27 cellular contexts compared by ENCODE assay signal in genomic region chr10:123517901-123518300, GRCh38.
"Had no signal": no experiment of that assay in that cellular context is flagged by ENCODE, and none has a peak within 500 bp of the region (broad histone marks: within the 10 kb centered on the region; RNA-seq: fewer than 3 reads in every experiment).

No MANE protein-coding gene starts in this region.

- H3K4me3 ChIP-seq: esophagus squamous epithelium, lung, mucosa of descending colon, ovary, psoas muscle, sigmoid colon, stomach, tibial artery, upper lobe of left lung, uterus had no signal

- FAIRE-seq: colon, endometrium, keratinocyte had no signal

- H3K36me3 ChIP-seq: esophagus squamous epithelium, ovary, sigmoid colon, stomach, tibial artery, upper lobe of left lung, uterus had no signal

- H3K4me1 Mint-ChIP-seq: stimulated activated effector memory CD8-positive, alpha-beta T cell treated with anti-CD3 and anti-CD28 coated beads, Interleukin-12 subunit alpha, Interleukin-12 subunit beta, amount 100 ng/mL, for 72 hours had no signal

- H3K27ac ChIP-seq: esophagus squamous epithelium, ovary, psoas muscle, sigmoid colon, stomach, tibial artery, upper lobe of left lung, uterus had no signal

- H3K9me3 ChIP-seq: esophagus squamous epithelium, mucosa of descending colon, ovary, psoas muscle, sigmoid colon, stomach, tibial artery, upper lobe of left lung, uterus had no signal

- ATAC-seq: effector memory CD8-positive, alpha-beta T cell; mucosa of descending colon; natural killer cell treated with Interleukin-12 subunit alpha and Interleukin-12 subunit beta and Interleukin-15 and Interleukin-18, amount 100 ng/mL, for 72 hours; psoas muscle; right cardiac atrium; stimulated activated effector memory CD8-positive, alpha-beta T cell treated with anti-CD3 and anti-CD28 coated beads, Interleukin-12 subunit alpha, Interleukin-12 subunit beta, amount 100 ng/mL, for 72 hours had no signal

- H3K36me3 Mint-ChIP-seq: memory B cell; naive B cell; natural killer cell treated with Interleukin-12 subunit alpha and Interleukin-12 subunit beta and Interleukin-15 and Interleukin-18, amount 100 ng/mL, for 72 hours; stimulated activated effector memory CD8-positive, alpha-beta T cell treated with anti-CD3 and anti-CD28 coated beads, Interleukin-12 subunit alpha, Interleukin-12 subunit beta, amount 100 ng/mL, for 72 hours had no signal

- H3K27ac Mint-ChIP-seq: memory B cell; naive B cell; natural killer cell treated with Interleukin-12 subunit alpha and Interleukin-12 subunit beta and Interleukin-15 and Interleukin-18, amount 100 ng/mL, for 72 hours; stimulated activated effector memory CD8-positive, alpha-beta T cell treated with anti-CD3 and anti-CD28 coated beads, Interleukin-12 subunit alpha, Interleukin-12 subunit beta, amount 100 ng/mL, for 72 hours had no signal

- H3K9me3 Mint-ChIP-seq: effector memory CD8-positive, alpha-beta T cell; memory B cell; natural killer cell treated with Interleukin-12 subunit alpha and Interleukin-12 subunit beta and Interleukin-15 and Interleukin-18, amount 100 ng/mL, for 72 hours; stimulated activated effector memory CD8-positive, alpha-beta T cell treated with anti-CD3 and anti-CD28 coated beads, Interleukin-12 subunit alpha, Interleukin-12 subunit beta, amount 100 ng/mL, for 72 hours had no signal

- H3K27me3 ChIP-seq: ovary, upper lobe of left lung, uterus had no signal

- DNase-seq: dermis blood vessel endothelial cell; effector memory CD8-positive, alpha-beta T cell; erythroblast; esophagus squamous epithelium; foreskin melanocyte; mucosa of descending colon; naive B cell; ovary; posterior cingulate gyrus; psoas muscle; right cardiac atrium; sigmoid colon; stimulated activated CD4-positive, alpha-beta T cell treated with anti-CD3 and anti-CD28 coated beads, Interleukin-2, amount 100 ng/mL, for 24 hours; stimulated activated CD4-positive, alpha-beta T cell treated with anti-CD3 and anti-CD28 coated beads, Interleukin-4, amount 100 ng/mL, for 24 hours; stimulated activated naive CD4-positive, alpha-beta T cell treated with Interleukin-2 at 50 U/mL for 16 hours; stomach; upper lobe of left lung; uterus had no signal

- H3K4me1 ChIP-seq: esophagus squamous epithelium, psoas muscle, sigmoid colon, stomach, tibial artery, upper lobe of left lung, uterus had no signal

- H3K4me3 Mint-ChIP-seq: effector memory CD8-positive, alpha-beta T cell; memory B cell; naive B cell; natural killer cell treated with Interleukin-12 subunit alpha and Interleukin-12 subunit beta and Interleukin-15 and Interleukin-18, amount 100 ng/mL, for 72 hours; neural crest cell; stimulated activated effector memory CD8-positive, alpha-beta T cell treated with anti-CD3 and anti-CD28 coated beads, Interleukin-12 subunit alpha, Interleukin-12 subunit beta, amount 100 ng/mL, for 72 hours had no signal
